In the genomic region with DNA sequence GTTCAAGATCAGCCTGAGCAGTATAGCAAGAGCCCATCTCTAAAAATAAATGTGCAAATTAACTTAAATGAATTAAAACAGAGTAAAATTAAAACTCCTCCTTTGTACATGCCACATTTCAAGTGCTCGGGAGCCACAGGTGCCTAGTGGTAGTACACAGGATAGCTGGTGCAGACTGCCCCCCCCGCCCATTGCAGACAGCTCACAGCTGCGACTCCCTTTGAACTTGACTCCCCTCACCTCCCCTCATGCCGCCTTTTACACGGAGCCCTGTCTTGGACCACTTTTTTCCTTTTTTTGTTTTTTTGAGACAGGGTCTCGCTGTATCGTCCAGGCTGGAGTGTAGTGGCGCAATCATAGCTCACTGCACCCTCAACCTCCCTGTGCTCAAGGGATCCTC, we compare ENCODE assay signal across 18 cellular contexts. TPM values are rescaled to one million over a fixed set of nuclear protein-coding genes. Genes with fewer than 3 reads are reported as not detected.
DNase-seq lines count a peak whose midpoint lies in the region; ATAC-seq, FAIRE-seq and TF ChIP-seq lines count a peak whose summit lies in the region.
"Had no signal": no experiment of that assay in that cellular context is flagged by ENCODE, and none has a peak within 500 bp of the region (broad histone marks: within the 10 kb centered on the region; RNA-seq: fewer than 3 reads in every experiment).

No MANE protein-coding gene starts in this region.

- H3K27ac ChIP-seq in K562 (ENCODE audit: extremely low read depth, low read depth, low read length) = no peak overlapping the region
- H3K27ac ChIP-seq: BLaER1 treated with 17β-estradiol and CSF1 and Interleukin-3, amounts not matched to agents 10 nM and 100 nM had no signal

- H3K4me2 ChIP-seq in K562 (ENCODE audit: insufficient read depth, low read length) = no peak overlapping the region
- H3K4me2 ChIP-seq: BLaER1 treated with 17β-estradiol and CSF1 and Interleukin-3, amounts not matched to agents 10 nM and 100 nM had no signal

- no peaks in the 10 kb centered on the region for H3K27me3 Mint-ChIP-seq in activated CD4-positive, alpha-beta T cell treated with anti-CD3 and anti-CD28 coated beads, Interleukin-2, amount 10 ng/mL, durations not matched to agents 7 days and 5 days
- no peaks in the 10 kb centered on the region for H3K27me3 Mint-ChIP-seq in type B pancreatic cell

- peak overlapping the region; percentile 19 for H3K27ac Mint-ChIP-seq in activated CD4-positive, alpha-beta T cell treated with anti-CD3 and anti-CD28 coated beads, Interleukin-2, amount 10 ng/mL, durations not matched to agents 7 days and 5 days
- H3K27ac Mint-ChIP-seq in type B pancreatic cell = no peak overlapping the region
- H3K27ac Mint-ChIP-seq: HFFc6 had no signal

- CTCF ChIA-PET in activated CD4-positive, alpha-beta T cell treated with anti-CD3 and anti-CD28 coated beads, Interleukin-2, amount 10 ng/mL, durations not matched to agents 7 days and 5 days (lab: Charles Lee) = interaction anchor here (0.6 to 1.7 kb wide), 3 partner anchors 9 to 21 kb away, joined by 4 to 7 read pairs (median 5); a partner anchor contains a TSS
- CTCF ChIA-PET in K562 (lab: Yijun Ruan, JAX; ENCODE audit: low intra/inter-chr PET ratio) = no interaction called here

- in situ Hi-C loops in K562 (cut with MboI) = no loop called here

- H3K27me3 ChIP-seq in K562 (ENCODE audit: control insufficient read depth in 2 of 2, insufficient read depth in 2 of 2, low read length in 2 of 2) = no peaks in the 10 kb centered on the region
- H3K27me3 ChIP-seq: BLaER1 treated with 17β-estradiol and CSF1 and Interleukin-3, amounts not matched to agents 10 nM and 100 nM had no signal

- DNase-seq in activated CD4-positive, alpha-beta T cell treated with anti-CD3 and anti-CD28 coated beads, Interleukin-2, amount 10 ng/mL, durations not matched to agents 7 days and 5 days = no peak
- DNase-seq in activated CD4-positive, alpha-beta T cell treated with anti-CD3 and anti-CD28 coated beads for 48 hours = no peak
- DNase-seq in Right ventricle myocardium superior = peak; percentile 24
- no peak for DNase-seq in left cardiac atrium
- DNase-seq in K562 (ENCODE audit: extremely low read depth in 1 of 4, low spot score in 3 of 4) = no peak
- DNase-seq in type B pancreatic cell (ENCODE audit: extremely low spot score, unreplicated experiment) = no peak
- no peak for DNase-seq in middle frontal gyrus (ENCODE audit: extremely low spot score, low spot score)
- DNase-seq in omental fat pad (ENCODE audit: low spot score) = no peak
- DNase-seq: DMS79 treated with DMSO at 0.1 percent for 48 hours, HFFc6, KG1, MV-4-11, NCI-H1694 treated with DMSO at 0.1 percent for 48 hours had no signal

- BruUV-seq in K562 (replicated peaks; lab: Mats Ljungman, UMichigan) = no TSS peak

- H3K36me3 ChIP-seq in K562 (ENCODE audit: control insufficient read depth, insufficient read depth, low read length) = peaks cover 85% of the 10 kb centered on the region

- no peak overlapping the region for H3K4me3 Mint-ChIP-seq in activated CD4-positive, alpha-beta T cell treated with anti-CD3 and anti-CD28 coated beads, Interleukin-2, amount 10 ng/mL, durations not matched to agents 7 days and 5 days
- H3K4me3 Mint-ChIP-seq in type B pancreatic cell = peak overlapping the region; percentile 57
- H3K4me3 Mint-ChIP-seq: HFFc6 had no signal

- H4K20me1 ChIP-seq in K562 (replicated peaks; ENCODE audit: control insufficient read depth, insufficient read depth, low read length) = peaks cover 24% of the 10 kb centered on the region

- H3K4me1 ChIP-seq in K562 (replicated peaks in 1 of 2; ENCODE audit: control insufficient read depth in 2 of 2, insufficient read depth in 2 of 2, low read length in 2 of 2) = peaks cover 22 to 42% of the 10 kb centered on the region in 2 experiments

- no peak for TF ChIP-seq EP300 in K562 (IDR thresholded peaks at IDR 0.05; ENCODE audit: low read length)

- FAIRE-seq in K562 (lab: Jason Lieb, UNC) = no peak
- FAIRE-seq: A204.1, D721Med, H54 had no signal

- peaks cover 33% of the 10 kb centered on the region for H3K4me1 Mint-ChIP-seq in activated CD4-positive, alpha-beta T cell treated with anti-CD3 and anti-CD28 coated beads, Interleukin-2, amount 10 ng/mL, durations not matched to agents 7 days and 5 days
- H3K4me1 Mint-ChIP-seq in type B pancreatic cell (ENCODE audit: unreplicated experiment) = peaks cover 19% of the 10 kb centered on the region

- H3K36me3 Mint-ChIP-seq in activated CD4-positive, alpha-beta T cell treated with anti-CD3 and anti-CD28 coated beads, Interleukin-2, amount 10 ng/mL, durations not matched to agents 7 days and 5 days (ENCODE audit: low read depth) = peaks cover 41% of the 10 kb centered on the region
- peaks cover 6% of the 10 kb centered on the region for H3K36me3 Mint-ChIP-seq in type B pancreatic cell

- no peak overlapping the region for H3K9ac ChIP-seq in K562 (ENCODE audit: insufficient read depth in 1 of 2, low read depth in 2 of 2, low read length in 2 of 2)
- H3K9ac ChIP-seq: BLaER1 treated with 17β-estradiol and CSF1 and Interleukin-3, amounts not matched to agents 10 nM and 100 nM had no signal

- TF ChIP-seq POLR2A in K562 (conservative IDR thresholded peaks at IDR 0.05) = peak; percentile 22; the same call in 1 of the 2 replicates

- intact Hi-C loops in Right ventricle myocardium superior (cut with DNase I) = no loop called here
- intact Hi-C loops in left cardiac atrium (cut with DNase I) = no loop called here
- intact Hi-C loops in K562 (cut with micrococcal nuclease) = no loop called here

- no peaks in the 10 kb centered on the region for H3K9me3 Mint-ChIP-seq in activated CD4-positive, alpha-beta T cell treated with anti-CD3 and anti-CD28 coated beads, Interleukin-2, amount 10 ng/mL, durations not matched to agents 7 days and 5 days
- no peaks in the 10 kb centered on the region for H3K9me3 Mint-ChIP-seq in type B pancreatic cell
- H3K9me3 Mint-ChIP-seq: HFFc6 had no signal

- H3K9me1 ChIP-seq in K562 (ENCODE audit: control insufficient read depth, insufficient read depth, low read length) = no peaks in the 10 kb centered on the region

- TF ChIP-seq RAD21 in K562 (CRISPR knock-in tag; conservative IDR thresholded peaks at IDR 0.05 in 1 of 2, IDR thresholded peaks at IDR 0.05 in 1 of 2) = no peak

- POLR2A ChIA-PET in activated CD4-positive, alpha-beta T cell treated with anti-CD3 and anti-CD28 coated beads, Interleukin-2, amount 10 ng/mL, durations not matched to agents 7 days and 5 days (lab: Charles Lee) = no interaction called here
- POLR2A ChIA-PET in K562 (lab: Yijun Ruan, JAX) = interaction anchor here (0.6 to 1.3 kb wide), 7 partner anchors 9 to 1718 kb away, joined by 3 to 5 read pairs (median 3); a partner anchor contains a TSS

- peaks cover 41% of the 10 kb centered on the region for H3K79me2 ChIP-seq in K562 (ENCODE audit: control insufficient read depth, insufficient read depth, low read length)

- no peak overlapping the region for H3K4me3 ChIP-seq in K562
- H3K4me3 ChIP-seq: BLaER1 treated with 17β-estradiol and CSF1 and Interleukin-3, amounts not matched to agents 10 nM and 100 nM had no signal

- WGBS in K562 (ENCODE audit: insufficient coverage, low coverage, missing lambda C conversion rate) = 93% methylated on average over 8 of the region's 8 CpGs

- H3K9me3 ChIP-seq in K562 (replicated peaks; ENCODE audit: control insufficient read depth, insufficient read depth, low read depth, low read length) = no peaks in the 10 kb centered on the region
- H3K9me3 ChIP-seq: BLaER1 treated with 17β-estradiol and CSF1 and Interleukin-3, amounts not matched to agents 10 nM and 100 nM had no signal

- no peak for TF ChIP-seq CTCF in K562 (IDR thresholded peaks at IDR 0.05 in 2 of 3, conservative IDR thresholded peaks at IDR 0.05 in 1 of 3; ENCODE audit: insufficient read depth in 2 of 3, low read depth in 1 of 3, low read length in 3 of 3)
- TF ChIP-seq CTCF in type B pancreatic cell (conservative IDR thresholded peaks at IDR 0.05) = no peak
- no peak for TF ChIP-seq CTCF in omental fat pad (IDR thresholded peaks at IDR 0.05)

- no peak overlapping the region for H2AFZ ChIP-seq in K562 (ENCODE audit: low read depth, low read length)

- no peak for ATAC-seq in Right ventricle myocardium superior (ENCODE audit: poor library complexity)
- ATAC-seq in left cardiac atrium = no peak
- no peak for ATAC-seq in K562
- no peak for ATAC-seq in omental fat pad (ENCODE audit: low FRiP score)
- ATAC-seq: Panc1 had no signal

RNA-seq across cellular contexts. Expression of a gene that starts 11.4 kb away (rescaled TPM):
- 10 to 100 TPM; 32.6 to 34.1 TPM for total RNA-seq in activated CD4-positive, alpha-beta T cell treated with anti-CD3 and anti-CD28 coated beads, Interleukin-2, amount 10 ng/mL, durations not matched to agents 7 days and 5 days
- total RNA-seq in Right ventricle myocardium superior (8.6 TPM), left cardiac atrium (10 to 100 TPM in 1 of 2 donors, 1 to 10 TPM in 1; 9.3 to 11.9 TPM), K562 (2014; rRNA removed) (2.9 and 4.7 TPM in 2 replicates), K562 (2014; rRNA removed; fragmentation: Illumina TruSeq; extraction: Trizol) (0.99 and 1.4 TPM in 2 replicates), K562 (2015; rRNA removed; fragmentation: Illumina TruSeq; extraction: Trizol) (2.1 and 3.1 TPM in 2 replicates), K562 (2021) (23.6 and 26.6 TPM in 2 replicates), type B pancreatic cell (ENCODE audit: low replicate concordance) (28.4 and 34.2 TPM in 2 replicates), omental fat pad (10 to 100 TPM in 1 of 4 donors, 1 to 10 TPM in 3; 3.7 to 10.4 (median 6.6) TPM)
- 15.2 and 26.5 TPM in 2 replicates for total RNA-seq in K562 (2011; cell fraction: chromatin; rRNA removed; ENCODE audit: low replicate concordance)
- 12.8 and 13.4 TPM in 2 replicates for total RNA-seq in K562 (2011; cell fraction: nucleolus; rRNA removed)
- total RNA-seq in K562 (2011; cell fraction: nucleoplasm; rRNA removed) = 10.8 and 11.7 TPM in 2 replicates
- polyA plus RNA-seq in K562 (2011; rRNA removed) (0.77 and 1.1 TPM in 2 replicates), K562 (2014; fragmentation: Illumina TruSeq; extraction: Trizol) (6.1 and 10.6 TPM in 2 replicates), K562 (2014; fragmentation: Nextera tagmentation; extraction: Ambion mirVana) (1 to 10 TPM in 1 of 2 experiments, under 1 TPM in 1; 0.48 to 2.3 TPM), K562 (2014; rRNA removed) (6.9 and 7.1 TPM in 2 replicates)
- polyA plus RNA-seq in K562 (2011; cell fraction: cytosol; rRNA removed) = 0.75 and 1.0 TPM in 2 replicates
- polyA plus RNA-seq in K562 (2011; cell fraction: nucleus; rRNA removed) = 4.0 and 7.0 TPM in 2 replicates
- 8.4 and 8.6 TPM in 2 replicates for polyA plus RNA-seq in K562 (2012)
- polyA minus RNA-seq in K562 (2011; rRNA and poly(A)+ RNA removed) = 1.2 and 1.3 TPM in 2 replicates
- 5.6 and 7.3 TPM in 2 replicates for polyA minus RNA-seq in K562 (2011; cell fraction: cytosol; rRNA and poly(A)+ RNA removed)
- polyA minus RNA-seq in K562 (2011; cell fraction: nucleus; rRNA and poly(A)+ RNA removed) = 2.8 and 3.1 TPM in 2 replicates

RNA-seq across cellular contexts. Expression of a gene that starts 21.7 kb away (rescaled TPM):
- total RNA-seq in activated CD4-positive, alpha-beta T cell treated with anti-CD3 and anti-CD28 coated beads, Interleukin-2, amount 10 ng/mL, durations not matched to agents 7 days and 5 days = 100 to 1,000 TPM; 132 to 148 TPM
- total RNA-seq in Right ventricle myocardium superior (41.8 TPM), left cardiac atrium (10 to 100 TPM; 14.7 to 25.1 TPM), K562 (2014; rRNA removed) (3.5 and 3.9 TPM in 2 replicates), K562 (2014; rRNA removed; fragmentation: Illumina TruSeq; extraction: Trizol) (3.1 and 3.9 TPM in 2 replicates), K562 (2015; rRNA removed; fragmentation: Illumina TruSeq; extraction: Trizol) (4.3 and 4.8 TPM in 2 replicates), K562 (2021) (10.1 and 10.4 TPM in 2 replicates), type B pancreatic cell (ENCODE audit: low replicate concordance) (24.9 and 26.0 TPM in 2 replicates), omental fat pad (10 to 100 TPM in 2 of 4 donors, 1 to 10 TPM in 2; 4.8 to 11.4 (median 9.5) TPM)
- total RNA-seq in K562 (2011; cell fraction: chromatin; rRNA removed; ENCODE audit: low replicate concordance) = 78.6 and 99.1 TPM in 2 replicates
- 34.0 and 38.0 TPM in 2 replicates for total RNA-seq in K562 (2011; cell fraction: nucleolus; rRNA removed)
- 43.6 and 46.6 TPM in 2 replicates for total RNA-seq in K562 (2011; cell fraction: nucleoplasm; rRNA removed)
- polyA plus RNA-seq in K562 (2011; rRNA removed) (4.0 and 6.3 TPM in 2 replicates), K562 (2014; fragmentation: Illumina TruSeq; extraction: Trizol) (4.3 and 5.4 TPM in 2 replicates), K562 (2014; fragmentation: Nextera tagmentation; extraction: Ambion mirVana) (under 1 TPM; 0.13 to 0.45 TPM), K562 (2014; rRNA removed) (8.8 and 9.5 TPM in 2 replicates)
- polyA plus RNA-seq in K562 (2011; cell fraction: cytosol; rRNA removed) = 1.2 and 2.6 TPM in 2 replicates
- polyA plus RNA-seq in K562 (2011; cell fraction: nucleus; rRNA removed) = 21.6 and 23.6 TPM in 2 replicates
- polyA plus RNA-seq in K562 (2012) = 3.9 and 4.4 TPM in 2 replicates
- 3.8 and 8.5 TPM in 2 replicates for polyA minus RNA-seq in K562 (2011; rRNA and poly(A)+ RNA removed)
- 2.6 and 4.0 TPM in 2 replicates for polyA minus RNA-seq in K562 (2011; cell fraction: cytosol; rRNA and poly(A)+ RNA removed)
- 19.9 and 31.2 TPM in 2 replicates for polyA minus RNA-seq in K562 (2011; cell fraction: nucleus; rRNA and poly(A)+ RNA removed)

RNA-seq across cellular contexts. Expression of a gene that starts 43.4 kb away (rescaled TPM):
- total RNA-seq in activated CD4-positive, alpha-beta T cell treated with anti-CD3 and anti-CD28 coated beads, Interleukin-2, amount 10 ng/mL, durations not matched to agents 7 days and 5 days = not detected
- 2.7 TPM for total RNA-seq in Right ventricle myocardium superior
- 1 to 10 TPM; 1.8 to 2.9 TPM for total RNA-seq in left cardiac atrium
- total RNA-seq in K562 (2011; cell fraction: chromatin; rRNA removed; ENCODE audit: low replicate concordance) = 0.53 TPM in 1 of 2 replicates, not detected in the other
- 0.33 TPM in 1 of 2 replicates, not detected in the other for total RNA-seq in K562 (2011; cell fraction: nucleolus; rRNA removed)
- not detected in 2 replicates for total RNA-seq in K562 (2011; cell fraction: nucleoplasm; rRNA removed)
- total RNA-seq in K562 (2014; rRNA removed) = 0.23 TPM in 1 of 2 replicates, not detected in the other
- total RNA-seq in K562 (2014; rRNA removed; fragmentation: Illumina TruSeq; extraction: Trizol) = not detected in 2 replicates
- not detected in 2 replicates for total RNA-seq in K562 (2015; rRNA removed; fragmentation: Illumina TruSeq; extraction: Trizol)
- total RNA-seq in K562 (2021) = 0.29 TPM in 2 replicates
- 0.06 TPM in 1 of 2 replicates, not detected in the other for polyA plus RNA-seq in K562 (2011; rRNA removed)
- 0.04 and 0.18 TPM in 2 replicates for polyA plus RNA-seq in K562 (2011; cell fraction: cytosol; rRNA removed)
- not detected in 2 replicates for polyA plus RNA-seq in K562 (2011; cell fraction: nucleus; rRNA removed)
- 0.08 and 0.36 TPM in 2 replicates for polyA plus RNA-seq in K562 (2012)
- not detected in 2 replicates for polyA plus RNA-seq in K562 (2014; fragmentation: Illumina TruSeq; extraction: Trizol)
- polyA plus RNA-seq in K562 (2014; fragmentation: Nextera tagmentation; extraction: Ambion mirVana) = under 1 TPM; 0.07 TPM
- 0.09 TPM in 1 of 2 replicates, not detected in the other for polyA plus RNA-seq in K562 (2014; rRNA removed)
- 0.53 TPM in 1 of 2 replicates, not detected in the other for polyA minus RNA-seq in K562 (2011; rRNA and poly(A)+ RNA removed)
- not detected in 2 replicates for polyA minus RNA-seq in K562 (2011; cell fraction: cytosol; rRNA and poly(A)+ RNA removed)
- not detected in 2 replicates for polyA minus RNA-seq in K562 (2011; cell fraction: nucleus; rRNA and poly(A)+ RNA removed)
- total RNA-seq in type B pancreatic cell (ENCODE audit: low replicate concordance) = 0.92 TPM in 1 of 2 replicates, not detected in the other
- total RNA-seq in omental fat pad = 1 to 10 TPM in 3 of 4 donors, under 1 TPM in 1; 0.82 to 8.5 (median 1.6) TPM
